In the genomic region with DNA sequence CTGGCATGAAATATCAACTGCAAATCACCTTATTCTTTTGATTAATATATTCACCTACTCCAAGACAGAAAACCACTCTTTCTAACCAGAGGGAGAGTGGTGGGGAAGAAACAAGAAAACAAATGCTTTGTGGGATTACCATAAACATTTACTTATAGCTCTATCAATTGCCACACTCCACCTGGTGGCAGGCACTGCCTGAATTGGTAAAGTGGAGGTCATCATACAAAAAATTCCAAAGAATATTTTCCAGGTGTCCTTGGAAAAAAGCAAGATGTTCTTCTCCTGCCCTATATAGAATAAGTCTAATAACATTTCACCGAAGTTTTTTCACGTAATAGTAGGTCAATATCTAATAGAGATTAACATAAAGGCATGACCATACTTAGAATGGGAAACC, we compare ENCODE assay signal across 20 cellular contexts. TPM values are rescaled to one million over a fixed set of nuclear protein-coding genes. Genes with fewer than 3 reads are reported as not detected.
DNase-seq lines count a peak whose midpoint lies in the region; ATAC-seq, FAIRE-seq and TF ChIP-seq lines count a peak whose summit lies in the region.
"Had no signal": no experiment of that assay in that cellular context is flagged by ENCODE, and none has a peak within 500 bp of the region (broad histone marks: within the 10 kb centered on the region; RNA-seq: fewer than 3 reads in every experiment).

No MANE protein-coding gene starts in this region.

- no peak overlapping the region for H2AK5ac ChIP-seq in H9 (ENCODE audit: insufficient read length, low read length)

- H3T11ph ChIP-seq in H9 (ENCODE audit: low read length), result no peak overlapping the region

- no peaks in the 10 kb centered on the region for H3K27me3 ChIP-seq in A673 (replicated peaks; ENCODE audit: insufficient read depth, low read depth, low read length, poor library complexity)
- no peaks in the 10 kb centered on the region for H3K27me3 ChIP-seq in H9 (ENCODE audit: insufficient read depth, low read length)
- H3K27me3 ChIP-seq in RWPE2 (ENCODE audit: insufficient read depth, poor library complexity, severe bottlenecking), result no peaks in the 10 kb centered on the region
- H3K27me3 ChIP-seq: ovary, uterus had no signal

- peaks cover 6 to 17% of the 10 kb centered on the region in 2 experiments for H3K4me1 Mint-ChIP-seq in H9
- peaks cover 7% of the 10 kb centered on the region for H3K4me1 Mint-ChIP-seq in activated naive CD8-positive, alpha-beta T cell treated with anti-CD3 and anti-CD28 coated beads for 36 hours

- no peaks in the 10 kb centered on the region for H3K23me2 ChIP-seq in H9 (ENCODE audit: insufficient read length, low read depth, low read length, poor library complexity, severe bottlenecking)

- CTCF ChIA-PET in A673 (lab: Charles Lee), result no interaction called here

- ATAC-seq in RWPE2 (ENCODE audit: low read depth) (0 out of 3 replicates have a peak, but pooled peaks have one; percentile 33), HG03280 (IDR thresholded peaks at IDR 0.05; ENCODE audit: unreplicated experiment) (no peak)
- ATAC-seq: activated CD8-positive, alpha-beta T cell treated with anti-CD3 and anti-CD28 coated beads, Interleukin-2, amount 10 ng/mL, durations not matched to agents 7 days and 5 days; GM12878 had no signal

- no peak overlapping the region for H2BK12ac ChIP-seq in H9 (ENCODE audit: insufficient read length, low read depth, low read length)

- H3K56ac ChIP-seq in H9 (ENCODE audit: insufficient read length, low read depth, low read length), result no peak overlapping the region

- no peak overlapping the region; a peak in 1 of 7 replicates for H3K27ac Mint-ChIP-seq in H9
- no peak overlapping the region for H3K27ac Mint-ChIP-seq in activated naive CD8-positive, alpha-beta T cell treated with anti-CD3 and anti-CD28 coated beads for 36 hours
- H3K27ac Mint-ChIP-seq: activated CD8-positive, alpha-beta T cell treated with anti-CD3 and anti-CD28 coated beads, Interleukin-2, amount 10 ng/mL, durations not matched to agents 7 days and 5 days; T-helper 1 cell treated with Interleukin-12 subunit alpha and Interleukin-12 subunit beta and Interleukin-4 antibody, amounts not matched to agents 30 μg/mL and 1 μg/mL, for 36 hours had no signal

- no peak overlapping the region for H3K14ac ChIP-seq in H9 (ENCODE audit: insufficient read depth, low read length)

- no peaks in the 10 kb centered on the region for H3K4me1 ChIP-seq in A673 (ENCODE audit: insufficient read depth, low read length, poor library complexity, severe bottlenecking)
- H3K4me1 ChIP-seq in H9 (ENCODE audit: insufficient read depth, low read length), result no peaks in the 10 kb centered on the region
- peaks cover 7% of the 10 kb centered on the region for H3K4me1 ChIP-seq in RWPE2 (ENCODE audit: insufficient read depth, poor library complexity, severe bottlenecking)
- H3K4me1 ChIP-seq: Caco-2, uterus had no signal

- no peak overlapping the region for H3K27ac ChIP-seq in A673 (ENCODE audit: low read depth, low read length, poor library complexity, severe bottlenecking)
- H3K27ac ChIP-seq in H9 (ENCODE audit: insufficient read length, low read depth, low read length), result no peak overlapping the region
- H3K27ac ChIP-seq in RWPE2 (ENCODE audit: poor library complexity, severe bottlenecking), result no peak overlapping the region
- H3K27ac ChIP-seq: HL-60, ovary, uterus had no signal

- H3K4me3 ChIP-seq in A673 (ENCODE audit: low read depth, low read length, poor library complexity, severe bottlenecking) (no peak overlapping the region), RWPE2 (ENCODE audit: severe bottlenecking) (no peak overlapping the region), epithelial cell of proximal tubule (ENCODE audit: low read depth, low read length) (no peak overlapping the region)
- H3K4me3 ChIP-seq: GM12878, ovary, uterus had no signal

- no peaks in the 10 kb centered on the region for H4K20me1 ChIP-seq in H9 (ENCODE audit: control insufficient read depth, insufficient read depth, insufficient read length)

- no TSS peak for BruUV-seq in A673 (replicated peaks; lab: Mats Ljungman, UMichigan)

- H3K9me3 ChIP-seq in A673 (ENCODE audit: low read depth, low read length, poor library complexity, severe bottlenecking) (no peaks in the 10 kb centered on the region), H9 (ENCODE audit: control insufficient read depth, low read depth, low read length) (no peaks in the 10 kb centered on the region), RWPE2 (ENCODE audit: severe bottlenecking) (no peaks in the 10 kb centered on the region)
- H3K9me3 ChIP-seq: Caco-2, ovary, uterus had no signal

- H3K23ac ChIP-seq in H9 (ENCODE audit: insufficient read length, low read depth, low read length), result no peak overlapping the region

- H3K18ac ChIP-seq in H9 (ENCODE audit: insufficient read length, low read depth, low read length), result no peak overlapping the region

- DNase-seq in A673 (ENCODE audit: low spot score) (no peak), H9 (no peak), RWPE2 (ENCODE audit: low spot score) (no peak), epithelial cell of proximal tubule (ENCODE audit: low read depth) (no peak), D721Med (ENCODE audit: insufficient read length, low spot score) (no peak), NCI-H226 (no peak)
- DNase-seq in activated naive CD8-positive, alpha-beta T cell treated with anti-CD3 and anti-CD28 coated beads for 36 hours, result no peak
- DNase-seq: activated CD4-positive, CD25-positive, alpha-beta regulatory T cell; activated CD8-positive, alpha-beta T cell treated with anti-CD3 and anti-CD28 coated beads, Interleukin-2, amount 10 ng/mL, durations not matched to agents 7 days and 5 days; KBM-7; NCI-H1105; NCI-H748 treated with DMSO at 0.1 percent for 48 hours; ovary; uterus had no signal

- no peak overlapping the region for H2BK20ac ChIP-seq in H9 (ENCODE audit: low read depth, low read length, poor library complexity, severe bottlenecking)

- H3K9me3 Mint-ChIP-seq in H9, result no peaks in the 10 kb centered on the region
- H3K9me3 Mint-ChIP-seq in activated naive CD8-positive, alpha-beta T cell treated with anti-CD3 and anti-CD28 coated beads for 36 hours, result no peaks in the 10 kb centered on the region
- H3K9me3 Mint-ChIP-seq: T-helper 1 cell treated with Interleukin-12 subunit alpha and Interleukin-12 subunit beta and Interleukin-4 antibody, amounts not matched to agents 30 μg/mL and 1 μg/mL, for 36 hours had no signal

- peaks cover 0 to 18% (median 16%) of the 10 kb centered on the region in 3 experiments; a peak in 6 of 7 replicates for H3K36me3 Mint-ChIP-seq in H9 (ENCODE audit: insufficient read depth in 1 of 3, low read depth in 3 of 3)
- peaks cover 8% of the 10 kb centered on the region for H3K36me3 Mint-ChIP-seq in activated naive CD8-positive, alpha-beta T cell treated with anti-CD3 and anti-CD28 coated beads for 36 hours

- H3K27me3 Mint-ChIP-seq in H9 (ENCODE audit: low read depth), result no peaks in the 10 kb centered on the region
- H3K27me3 Mint-ChIP-seq in activated naive CD8-positive, alpha-beta T cell treated with anti-CD3 and anti-CD28 coated beads for 36 hours, result no peaks in the 10 kb centered on the region

- H4K91ac ChIP-seq in H9 (ENCODE audit: insufficient read length, low read depth, low read length), result no peak overlapping the region

- POLR2A ChIA-PET in A673 (lab: Charles Lee; ENCODE audit: low non-redundant PET), result no interaction called here

- H3K36me3 ChIP-seq in A673 (ENCODE audit: insufficient read depth, low read length, poor library complexity, severe bottlenecking) (no peaks in the 10 kb centered on the region), RWPE2 (ENCODE audit: low read depth) (peaks cover 13% of the 10 kb centered on the region)
- H3K36me3 ChIP-seq: ovary, uterus had no signal

- no peak for FAIRE-seq in D721Med (lab: Jason Lieb, UNC)
- FAIRE-seq: endometrium, GM12878 had no signal

- H2AFZ ChIP-seq in H9 (ENCODE audit: low read length), result no peak overlapping the region

- H3K9ac ChIP-seq in H9 (ENCODE audit: extremely low read depth, insufficient read length, low read length), result no peak overlapping the region

- no peak overlapping the region for H3K4me2 ChIP-seq in H9 (ENCODE audit: insufficient read depth, insufficient read length, low read length)

- no peak overlapping the region for H4K5ac ChIP-seq in H9 (ENCODE audit: insufficient read length, low read depth, low read length)

- H4K8ac ChIP-seq in H9 (replicated peaks; ENCODE audit: insufficient read length, low read depth, low read length), result no peak overlapping the region

- H3K79me1 ChIP-seq in H9 (ENCODE audit: insufficient read depth, low read depth, low read length, poor library complexity, severe bottlenecking), result no peaks in the 10 kb centered on the region

- no peak overlapping the region for H2BK5ac ChIP-seq in H9 (ENCODE audit: insufficient read length, low read length)

- no peak overlapping the region for H2BK120ac ChIP-seq in H9 (ENCODE audit: low read depth, low read length, poor library complexity, severe bottlenecking)

- H2BK15ac ChIP-seq in H9 (ENCODE audit: low read depth, low read length), result no peak overlapping the region

- H3K4ac ChIP-seq in H9 (ENCODE audit: low read depth, low read length), result no peak overlapping the region

- H3K4me3 Mint-ChIP-seq in H9, result no peak overlapping the region
- no peak overlapping the region for H3K4me3 Mint-ChIP-seq in activated naive CD8-positive, alpha-beta T cell treated with anti-CD3 and anti-CD28 coated beads for 36 hours
- H3K4me3 Mint-ChIP-seq: activated CD8-positive, alpha-beta T cell treated with anti-CD3 and anti-CD28 coated beads, Interleukin-2, amount 10 ng/mL, durations not matched to agents 7 days and 5 days; T-helper 1 cell treated with Interleukin-12 subunit alpha and Interleukin-12 subunit beta and Interleukin-4 antibody, amounts not matched to agents 30 μg/mL and 1 μg/mL, for 36 hours had no signal

- TF ChIP-seq CTCF in A673 (conservative IDR thresholded peaks at IDR 0.05; ENCODE audit: low read depth, low read length), result peak; percentile 41; the same call in 1 of the 2 replicates
- peak; percentile 55; the same call in 2 of the 3 replicates for TF ChIP-seq CTCF in H9 (conservative IDR thresholded peaks at IDR 0.05)
- TF ChIP-seq CTCF in RWPE2 (IDR thresholded peaks at IDR 0.05; ENCODE audit: poor library complexity, severe bottlenecking), result peak; percentile 37
- peak; percentile 37 for TF ChIP-seq CTCF in epithelial cell of proximal tubule (conservative IDR thresholded peaks at IDR 0.05; ENCODE audit: low read depth, low read length)
- TF ChIP-seq CTCF in D721Med (IDR thresholded peaks at IDR 0.05; ENCODE audit: insufficient read depth, missing control alignments), result no peak

- intact Hi-C loops in A673 (cut with micrococcal nuclease; ENCODE audit: unreplicated experiment), result no loop called here

- no peaks in the 10 kb centered on the region for H3K79me2 ChIP-seq in H9 (ENCODE audit: insufficient read depth, low read length)

- WGBS in H9 (ENCODE audit: extremely low coverage, insufficient read length, low lambda C conversion rate), result no CpG with 5 or more reads among the region's 2 CpGs

RNA-seq across cellular contexts. Expression of gene PHF21A, which starts 45.3 kb away (rescaled TPM):
- total RNA-seq in A673 (2021) (77.2 and 106 TPM in 2 replicates), H9 (2021) (28.6 and 33.8 TPM in 2 replicates), epithelial cell of proximal tubule (5.8 and 11.6 TPM in 2 replicates)
- 10 to 100 TPM; 24.8 to 29.7 TPM for total RNA-seq in activated naive CD8-positive, alpha-beta T cell treated with anti-CD3 and anti-CD28 coated beads for 36 hours
